In the genomic region with DNA sequence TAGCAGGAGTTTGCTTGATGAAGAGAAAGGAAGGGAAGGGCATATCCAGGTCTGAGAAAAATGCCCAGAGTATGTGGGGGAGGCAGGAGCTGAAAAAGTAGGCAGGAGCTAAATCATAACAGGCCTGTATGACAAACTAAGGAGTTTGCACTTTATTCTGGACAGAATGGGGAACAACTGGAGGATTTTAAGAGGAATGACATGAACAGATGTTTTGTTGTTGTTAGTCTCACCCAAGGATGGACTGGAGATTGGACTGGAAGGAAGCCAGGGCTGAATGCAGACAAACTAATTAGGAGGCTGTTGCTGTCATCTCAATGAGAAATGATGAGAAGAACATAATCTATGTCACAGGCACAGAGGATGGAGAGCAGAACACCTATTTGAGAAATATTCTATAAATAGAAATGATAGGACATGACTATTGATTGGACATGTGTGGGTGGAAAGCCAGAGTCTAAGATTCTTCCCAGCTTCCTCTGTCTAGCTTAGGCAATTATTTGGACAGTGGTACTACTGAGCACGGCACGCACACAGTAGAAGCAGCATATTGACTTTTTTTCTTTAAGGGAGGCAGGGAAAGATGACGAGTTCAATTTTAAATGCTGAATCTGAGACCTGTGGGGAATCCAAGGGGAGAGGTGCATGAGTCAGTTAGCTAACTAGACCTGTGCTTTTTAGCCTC, we compare ENCODE assay signal across 8 cellular contexts. TPM values are rescaled to one million over a fixed set of nuclear protein-coding genes. Genes with fewer than 3 reads are reported as not detected.
A peak's percentile ranks its signal among the peaks of the same experiment; 100 is the strongest.
DNase-seq lines count a peak whose midpoint lies in the region; ATAC-seq and TF ChIP-seq lines count a peak whose summit lies in the region.

No MANE protein-coding gene starts in this region.

- ATAC-seq in heart left ventricle, result peak in 1 of 4 donors; percentile 17
- no peak for ATAC-seq in Right ventricle myocardium inferior
- peak; percentile 0; the same call in 1 of the 3 replicates for ATAC-seq in SK-N-SH treated with all-trans-retinoic acid at 6 μM for 48 hours

- TF ChIP-seq CTCF in heart left ventricle (IDR thresholded peaks at IDR 0.05) (no peak), fibroblast of mammary gland (conservative IDR thresholded peaks at IDR 0.05; ENCODE audit: control insufficient read depth, insufficient read depth, low read depth, low read length) (no peak), parathyroid adenoma (IDR thresholded peaks at IDR 0.05) (no peak)

- H3K9me3 ChIP-seq in heart left ventricle (no peaks in the 10 kb centered on the region), parathyroid adenoma (ENCODE audit: control insufficient read depth, low read length) (no peaks in the 10 kb centered on the region)

- H3K36me3 ChIP-seq in heart left ventricle (peaks cover 0 to 6% (median 0%) of the 10 kb centered on the region in 9 donors), parathyroid adenoma (ENCODE audit: control insufficient read depth, insufficient read depth, low read length) (no peaks in the 10 kb centered on the region)

- intact Hi-C loops in heart left ventricle (cut with DNase I) (loop anchor here in 4 of 10 donors (5.0 to 10.0 kb wide), 4 partner anchors 51 to 71 kb away; a partner anchor contains a TSS), Right ventricle myocardium inferior (cut with DNase I) (loop anchor here (10.0 kb wide), 1 partner anchor 122 kb away; no protein-coding TSS in a partner anchor)

- WGBS in heart left ventricle, 4 donors, result 0 to 3% (median 2%) methylated on average over 3 of the region's 3 CpGs

- DNase-seq in heart left ventricle (no peak), Right ventricle myocardium inferior (ENCODE audit: missing footprints) (no peak), fibroblast of mammary gland (ENCODE audit: low read depth) (peak; percentile 75), OCI-M2 (lab: John Stamatoyannopoulos, UW; ENCODE audit: unreplicated experiment) (no peak), NCI-H187 (lab: John Stamatoyannopoulos, UW) (no peak)
- no peak for DNase-seq in activated CD8-positive, alpha-beta memory T cell treated with anti-CD3 and anti-CD28 coated beads, Interleukin-2, amount 50 U/mL, for 48 hours

- H3K27me3 ChIP-seq in heart left ventricle (no peaks in the 10 kb centered on the region), parathyroid adenoma (ENCODE audit: control insufficient read depth, insufficient read depth, low read length) (no peaks in the 10 kb centered on the region)

- H3K9ac ChIP-seq in parathyroid adenoma, result no peak overlapping the region

- H3K4me2 ChIP-seq in parathyroid adenoma (ENCODE audit: low read length), result peak overlapping the region; percentile 99

- peak overlapping the region; percentile 28 to 99 (median 94) for H3K4me3 ChIP-seq in heart left ventricle
- H3K4me3 ChIP-seq in fibroblast of mammary gland (ENCODE audit: control insufficient read depth, low read depth, low read length), result peak overlapping the region; percentile 76
- H3K4me3 ChIP-seq in parathyroid adenoma (ENCODE audit: low read depth, low read length), result peak overlapping the region; percentile 97

- peaks cover 6% of the 10 kb centered on the region for H3K79me2 ChIP-seq in parathyroid adenoma

- H3K27ac ChIP-seq in heart left ventricle (peak overlapping the region in 11 of 12 donors; percentile 54 to 99 (median 97)), parathyroid adenoma (peak overlapping the region; percentile 93)

- no peak for TF ChIP-seq POLR2A in heart left ventricle (IDR thresholded peaks at IDR 0.05)

- H2AFZ ChIP-seq in parathyroid adenoma, result peak overlapping the region; percentile 97

- peaks cover 0 to 49% (median 29%) of the 10 kb centered on the region in 12 donors for H3K4me1 ChIP-seq in heart left ventricle
- peaks cover 5% of the 10 kb centered on the region for H3K4me1 ChIP-seq in parathyroid adenoma

TF ChIP-seq in SK-N-SH treated with all-trans-retinoic acid at 6 μM for 48 hours, 23 proteins besides CTCF, POLR2A, EP300 and RAD21:
- TF ChIP-seq ZNF565 (CRISPR knock-in tag; conservative IDR thresholded peaks at IDR 0.05; ENCODE audit: low read depth) (no peak), TOX (CRISPR knock-in tag; IDR thresholded peaks at IDR 0.05; ENCODE audit: borderline replicate concordance) (no peak), ZC3H10 (CRISPR knock-in tag; IDR thresholded peaks at IDR 0.05) (no peak), TCF4 (CRISPR knock-in tag; IDR thresholded peaks at IDR 0.05; ENCODE audit: borderline replicate concordance) (no peak), PPARA (CRISPR knock-in tag; IDR thresholded peaks at IDR 0.05; ENCODE audit: borderline replicate concordance) (no peak), ZNF8 (CRISPR knock-in tag; IDR thresholded peaks at IDR 0.05) (no peak)
- TF ChIP-seq, protein P1, sequence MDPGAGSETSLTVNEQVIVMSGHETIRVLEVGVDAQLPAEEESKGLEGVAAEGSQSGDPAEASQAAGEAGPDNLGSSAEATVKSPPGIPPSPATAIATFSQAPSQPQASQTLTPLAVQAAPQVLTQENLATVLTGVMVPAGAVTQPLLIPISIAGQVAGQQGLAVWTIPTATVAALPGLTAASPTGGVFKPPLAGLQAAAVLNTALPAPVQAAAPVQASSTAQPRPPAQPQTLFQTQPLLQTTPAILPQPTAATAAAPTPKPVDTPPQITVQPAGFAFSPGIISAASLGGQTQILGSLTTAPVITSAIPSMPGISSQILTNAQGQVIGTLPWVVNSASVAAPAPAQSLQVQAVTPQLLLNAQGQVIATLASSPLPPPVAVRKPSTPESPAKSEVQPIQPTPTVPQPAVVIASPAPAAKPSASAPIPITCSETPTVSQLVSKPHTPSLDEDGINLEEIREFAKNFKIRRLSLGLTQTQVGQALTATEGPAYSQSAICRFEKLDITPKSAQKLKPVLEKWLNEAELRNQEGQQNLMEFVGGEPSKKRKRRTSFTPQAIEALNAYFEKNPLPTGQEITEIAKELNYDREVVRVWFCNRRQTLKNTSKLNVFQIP (CRISPR knock-in tag; IDR thresholded peaks at IDR 0.05; ENCODE audit: borderline replicate concordance, low read depth), result no peak
- TF ChIP-seq, protein P2, sequence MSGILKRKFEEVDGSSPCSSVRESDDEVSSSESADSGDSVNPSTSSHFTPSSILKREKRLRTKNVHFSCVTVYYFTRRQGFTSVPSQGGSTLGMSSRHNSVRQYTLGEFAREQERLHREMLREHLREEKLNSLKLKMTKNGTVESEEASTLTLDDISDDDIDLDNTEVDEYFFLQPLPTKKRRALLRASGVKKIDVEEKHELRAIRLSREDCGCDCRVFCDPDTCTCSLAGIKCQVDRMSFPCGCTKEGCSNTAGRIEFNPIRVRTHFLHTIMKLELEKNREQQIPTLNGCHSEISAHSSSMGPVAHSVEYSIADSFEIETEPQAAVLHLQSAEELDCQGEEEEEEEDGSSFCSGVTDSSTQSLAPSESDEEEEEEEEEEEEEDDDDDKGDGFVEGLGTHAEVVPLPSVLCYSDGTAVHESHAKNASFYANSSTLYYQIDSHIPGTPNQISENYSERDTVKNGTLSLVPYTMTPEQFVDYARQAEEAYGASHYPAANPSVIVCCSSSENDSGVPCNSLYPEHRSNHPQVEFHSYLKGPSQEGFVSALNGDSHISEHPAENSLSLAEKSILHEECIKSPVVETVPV (CRISPR knock-in tag; IDR thresholded peaks at IDR 0.05), result no peak
- TF ChIP-seq, protein P3, sequence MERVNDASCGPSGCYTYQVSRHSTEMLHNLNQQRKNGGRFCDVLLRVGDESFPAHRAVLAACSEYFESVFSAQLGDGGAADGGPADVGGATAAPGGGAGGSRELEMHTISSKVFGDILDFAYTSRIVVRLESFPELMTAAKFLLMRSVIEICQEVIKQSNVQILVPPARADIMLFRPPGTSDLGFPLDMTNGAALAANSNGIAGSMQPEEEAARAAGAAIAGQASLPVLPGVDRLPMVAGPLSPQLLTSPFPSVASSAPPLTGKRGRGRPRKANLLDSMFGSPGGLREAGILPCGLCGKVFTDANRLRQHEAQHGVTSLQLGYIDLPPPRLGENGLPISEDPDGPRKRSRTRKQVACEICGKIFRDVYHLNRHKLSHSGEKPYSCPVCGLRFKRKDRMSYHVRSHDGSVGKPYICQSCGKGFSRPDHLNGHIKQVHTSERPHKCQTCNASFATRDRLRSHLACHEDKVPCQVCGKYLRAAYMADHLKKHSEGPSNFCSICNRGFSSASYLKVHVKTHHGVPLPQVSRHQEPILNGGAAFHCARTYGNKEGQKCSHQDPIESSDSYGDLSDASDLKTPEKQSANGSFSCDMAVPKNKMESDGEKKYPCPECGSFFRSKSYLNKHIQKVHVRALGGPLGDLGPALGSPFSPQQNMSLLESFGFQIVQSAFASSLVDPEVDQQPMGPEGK (CRISPR knock-in tag; IDR thresholded peaks at IDR 0.05; ENCODE audit: borderline replicate concordance), result no peak
TF ChIP-seq in SK-N-SH treated with all-trans-retinoic acid at 6 μM for 48 hours: peak in this region for 0.

RNA-seq across cellular contexts. Expression of a gene that starts 1.1 kb away (rescaled TPM):
- total RNA-seq in heart left ventricle, result 10 to 100 TPM; 71.8 to 87.1 (median 77.3) TPM
- 10 to 100 TPM; 28.6 to 70.0 TPM for polyA plus RNA-seq in heart left ventricle
- 85.0 TPM for total RNA-seq in Right ventricle myocardium inferior

RNA-seq across cellular contexts. Expression of a gene that starts 50.0 kb away (rescaled TPM):
- 100 to 1,000 TPM in 2 of 9 donors, 10 to 100 TPM in 7; 70.8 to 126 (median 87.6) TPM for total RNA-seq in heart left ventricle
- polyA plus RNA-seq in heart left ventricle, result 10 to 100 TPM; 13.0 to 57.4 TPM
- total RNA-seq in Right ventricle myocardium inferior, result 65.5 TPM
